Comparison of ENCODE assay signal across 8 cellular contexts in genomic region chr1:179039502-179040174, GRCh38. TPM values are rescaled to one million over a fixed set of nuclear protein-coding genes. Genes with fewer than 3 reads are reported as not detected.
A peak's percentile ranks its signal among the peaks of the same experiment; 100 is the strongest.
DNase-seq lines count a peak whose midpoint lies in the region; ATAC-seq, FAIRE-seq and TF ChIP-seq lines count a peak whose summit lies in the region.
"Not testable (repeated sequence)": the region's sequence is repeated elsewhere in the genome, so short reads cannot be mapped to it uniquely, and the experiment has no call there.

No MANE protein-coding gene starts in this region.

- POLR2A ChIA-PET in CD4-positive, alpha-beta T cell (lab: Charles Lee); activated naive CD8-positive, alpha-beta T cell treated with anti-CD3 and anti-CD28 coated beads, Interleukin-2, amount 10 ng/mL, durations not matched to agents 7 days and 5 days (lab: Charles Lee); HepG2 (lab: Yijun Ruan, JAX): not testable (repeated sequence)
- POLR2A ChIA-PET in OCI-LY7 (lab: Charles Lee): interaction anchor here (1.0 to 4.5 kb wide), 6 partner anchors 9 to 460 kb away, joined by 3 to 49 read pairs (median 4); no protein-coding TSS in a partner anchor

- not testable (repeated sequence) for BruUV-seq in OCI-LY7 (replicated peaks; lab: Mats Ljungman, UMichigan); mammary epithelial cell (replicated peaks; lab: Mats Ljungman, UMichigan); HepG2 (replicated peaks; lab: Mats Ljungman, UMichigan)

- dilution Hi-C loops in mammary epithelial cell (cut with HindIII; ENCODE audit: low sequenced_read_pairs): not testable (repeated sequence)

- not testable (repeated sequence) for H3K9me3 Mint-ChIP-seq in CD4-positive, alpha-beta T cell; activated CD4-positive, alpha-beta T cell treated with anti-CD3 and anti-CD28 coated beads, Interleukin-2, amount 10 ng/mL, durations not matched to agents 24 days and 14 days; activated naive CD8-positive, alpha-beta T cell treated with anti-CD3 and anti-CD28 coated beads, Interleukin-2, amount 10 ng/mL, durations not matched to agents 7 days and 5 days; progenitor cell of endocrine pancreas (ENCODE audit: low read depth)

- not testable (repeated sequence) for H3K27me3 ChIP-seq in CD4-positive, alpha-beta T cell (ENCODE audit: control insufficient read depth, insufficient read depth, low read length); mammary epithelial cell (ENCODE audit: insufficient read depth, low read length); HepG2 (ENCODE audit: control insufficient read depth in 1 of 2, insufficient read depth in 2 of 2, low read length in 2 of 2)

- H3K9ac ChIP-seq in mammary epithelial cell (ENCODE audit: insufficient read depth, low read length); HepG2 (ENCODE audit: insufficient read depth, low read depth, low read length): not testable (repeated sequence)

- H3K79me2 ChIP-seq in OCI-LY7 (ENCODE audit: insufficient read depth, low read depth, low read length) (peaks cover 50% of the 10 kb centered on the region), mammary epithelial cell (ENCODE audit: insufficient read depth, low read length) (peaks cover 76% of the 10 kb centered on the region), HepG2 (ENCODE audit: insufficient read depth, low read length) (peaks cover 47% of the 10 kb centered on the region)

- peaks cover 21% of the 10 kb centered on the region for H3K36me3 ChIP-seq in OCI-LY7 (ENCODE audit: insufficient read depth, low read length)
- H3K36me3 ChIP-seq in mammary epithelial cell (ENCODE audit: insufficient read depth, low read length); HepG2 (replicated peaks in 1 of 2; ENCODE audit: control insufficient read depth in 1 of 2, insufficient read depth in 2 of 2, low read length in 2 of 2): not testable (repeated sequence)

- H3K4me2 ChIP-seq in OCI-LY7 (ENCODE audit: low read length) (peak overlapping the region; percentile 47), mammary epithelial cell (ENCODE audit: insufficient read depth, low read depth, low read length) (peak overlapping the region; percentile 82)
- H3K4me2 ChIP-seq in HepG2 (ENCODE audit: low read depth, low read length): not testable (repeated sequence)

- peaks cover 49% of the 10 kb centered on the region for H3K4me1 ChIP-seq in OCI-LY7 (ENCODE audit: insufficient read depth, low read length, poor library complexity, severe bottlenecking)
- peaks cover 30% of the 10 kb centered on the region for H3K4me1 ChIP-seq in mammary epithelial cell (ENCODE audit: insufficient read depth, low read length)
- peaks cover 45% of the 10 kb centered on the region for H3K4me1 ChIP-seq in HepG2 (ENCODE audit: insufficient read depth, low read length)

- TF ChIP-seq POLR2A in HepG2 (IDR thresholded peaks at IDR 0.05; ENCODE audit: insufficient read depth in 1 of 2, low read depth in 2 of 2, low read length in 2 of 2): not testable (repeated sequence)

- FAIRE-seq in HepG2 (lab: Jason Lieb, UNC): not testable (repeated sequence)

- ATAC-seq in CD4-positive, alpha-beta T cell (ENCODE audit: poor library complexity); activated naive CD8-positive, alpha-beta T cell treated with anti-CD3 and anti-CD28 coated beads, Interleukin-2, amount 10 ng/mL, durations not matched to agents 7 days and 5 days (ENCODE audit: low read depth): not testable (repeated sequence)
- ATAC-seq in Right ventricle myocardium superior (ENCODE audit: poor library complexity) (peak; percentile 54), HepG2 (peak; percentile 72)

- not testable (repeated sequence) for TF ChIP-seq EP300 in HepG2 (IDR thresholded peaks at IDR 0.05; ENCODE audit: low read depth in 2 of 2, low read length in 2 of 2); HepG2 (CRISPR knock-in tag; IDR thresholded peaks at IDR 0.05; ENCODE audit: borderline replicate concordance)

- not testable (repeated sequence) for DNase-seq in CD4-positive, alpha-beta T cell; OCI-LY7 (ENCODE audit: low spot score); activated CD4-positive, alpha-beta T cell treated with anti-CD3 and anti-CD28 coated beads, Interleukin-2, amount 10 ng/mL, durations not matched to agents 24 days and 14 days; activated naive CD8-positive, alpha-beta T cell treated with anti-CD3 and anti-CD28 coated beads, Interleukin-2, amount 10 ng/mL, durations not matched to agents 7 days and 5 days; mammary epithelial cell; Right ventricle myocardium superior; HepG2 (ENCODE audit: low spot score); progenitor cell of endocrine pancreas (ENCODE audit: low spot score, unreplicated experiment)

- not testable (repeated sequence) for H3K27me3 Mint-ChIP-seq in CD4-positive, alpha-beta T cell; activated CD4-positive, alpha-beta T cell treated with anti-CD3 and anti-CD28 coated beads, Interleukin-2, amount 10 ng/mL, durations not matched to agents 24 days and 14 days; activated naive CD8-positive, alpha-beta T cell treated with anti-CD3 and anti-CD28 coated beads, Interleukin-2, amount 10 ng/mL, durations not matched to agents 7 days and 5 days; progenitor cell of endocrine pancreas

- intact Hi-C loops in CD4-positive, alpha-beta T cell (cut with DNase I, micrococcal nuclease); mammary epithelial cell (cut with micrococcal nuclease); Right ventricle myocardium superior (cut with DNase I); HepG2 (cut with micrococcal nuclease; ENCODE audit: unreplicated experiment): not testable (repeated sequence)
- intact Hi-C loops in OCI-LY7 (cut with micrococcal nuclease; ENCODE audit: unreplicated experiment): loop anchor here (1.0 to 10.0 kb wide), 2 partner anchors 42 to 915 kb away; partner anchors contain the start of gene CEP350
- intact Hi-C loops in activated CD4-positive, alpha-beta T cell treated with anti-CD3 and anti-CD28 coated beads, Interleukin-2, amount 10 ng/mL, durations not matched to agents 24 days and 14 days (cut with micrococcal nuclease): loop anchor here (5.0 kb wide), 1 partner anchor 838 kb away; the partner anchor contains the start of gene TOR1AIP2

- H3K27ac Mint-ChIP-seq in CD4-positive, alpha-beta T cell: peak overlapping the region; percentile 56
- H3K27ac Mint-ChIP-seq in activated CD4-positive, alpha-beta T cell treated with anti-CD3 and anti-CD28 coated beads, Interleukin-2, amount 10 ng/mL, durations not matched to agents 24 days and 14 days: peak overlapping the region; percentile 10
- peak overlapping the region; percentile 69 for H3K27ac Mint-ChIP-seq in activated naive CD8-positive, alpha-beta T cell treated with anti-CD3 and anti-CD28 coated beads, Interleukin-2, amount 10 ng/mL, durations not matched to agents 7 days and 5 days
- peak overlapping the region; percentile 53 for H3K27ac Mint-ChIP-seq in progenitor cell of endocrine pancreas

- in situ Hi-C loops in mammary epithelial cell (cut with MboI; ENCODE audit: low sequenced_read_pairs in 2 of 2); HepG2 (cut with HindIII; ENCODE audit: extremely low pct_ligation_motif_present, low pct_unique_long_range_greater_than_20kb): not testable (repeated sequence)

- H3K4me1 Mint-ChIP-seq in CD4-positive, alpha-beta T cell (ENCODE audit: low read depth): peaks cover 49% of the 10 kb centered on the region
- peaks cover 39% of the 10 kb centered on the region for H3K4me1 Mint-ChIP-seq in activated CD4-positive, alpha-beta T cell treated with anti-CD3 and anti-CD28 coated beads, Interleukin-2, amount 10 ng/mL, durations not matched to agents 24 days and 14 days
- H3K4me1 Mint-ChIP-seq in activated naive CD8-positive, alpha-beta T cell treated with anti-CD3 and anti-CD28 coated beads, Interleukin-2, amount 10 ng/mL, durations not matched to agents 7 days and 5 days: peaks cover 41% of the 10 kb centered on the region
- peaks cover 11% of the 10 kb centered on the region for H3K4me1 Mint-ChIP-seq in progenitor cell of endocrine pancreas (ENCODE audit: low read depth)

- H3K4me3 ChIP-seq in OCI-LY7 (ENCODE audit: low read depth, low read length, poor library complexity, severe bottlenecking); mammary epithelial cell (replicated peaks in 1 of 3; ENCODE audit: insufficient read depth in 1 of 3, low read depth in 2 of 3, low read length in 3 of 3); HepG2 (replicated peaks in 1 of 3; ENCODE audit: insufficient read depth in 1 of 3, low read depth in 2 of 3, low read length in 3 of 3): not testable (repeated sequence)

- WGBS in mammary epithelial cell (ENCODE audit: low coverage, missing lambda C conversion rate): 87% methylated on average over 6 of the region's 9 CpGs
- 59% methylated on average over 6 of the region's 9 CpGs for WGBS in HepG2 (ENCODE audit: low lambda C conversion rate)

- not testable (repeated sequence) for TF ChIP-seq RAD21 in HepG2 (CRISPR knock-in tag; IDR thresholded peaks at IDR 0.05)

- H3K9me3 ChIP-seq in CD4-positive, alpha-beta T cell (ENCODE audit: control insufficient read depth, low read length); mammary epithelial cell (replicated peaks; ENCODE audit: insufficient read depth, low read length); HepG2 (ENCODE audit: low read length): not testable (repeated sequence)
- H3K9me3 ChIP-seq in OCI-LY7 (ENCODE audit: low read length): 0 out of 2 replicates have a peak, but pooled peaks cover 12% of the 10 kb centered on the region

- CTCF ChIA-PET in CD4-positive, alpha-beta T cell (lab: Charles Lee); OCI-LY7 (lab: Charles Lee; ENCODE audit: unreplicated experiment); mammary epithelial cell (lab: Charles Lee; ENCODE audit: low non-redundant PET); HepG2 (lab: Yijun Ruan, JAX; ENCODE audit: low intra/inter-chr PET ratio, low total read pairs): not testable (repeated sequence)

- H4K20me1 ChIP-seq in OCI-LY7 (ENCODE audit: insufficient read depth, low read length); mammary epithelial cell (ENCODE audit: insufficient read depth, low read length); HepG2 (ENCODE audit: insufficient read depth, low read length): not testable (repeated sequence)

- not testable (repeated sequence) for H3K27ac ChIP-seq in CD4-positive, alpha-beta T cell (ENCODE audit: low read depth, low read length); mammary epithelial cell (ENCODE audit: insufficient read depth, low read depth, low read length)
- peak overlapping the region; percentile 78 for H3K27ac ChIP-seq in OCI-LY7 (ENCODE audit: low read depth, low read length, poor library complexity, severe bottlenecking)
- peak overlapping the region; percentile 43 for H3K27ac ChIP-seq in HepG2 (ENCODE audit: extremely low read length, insufficient read depth, low read length)

- H3K4me3 Mint-ChIP-seq in CD4-positive, alpha-beta T cell; activated CD4-positive, alpha-beta T cell treated with anti-CD3 and anti-CD28 coated beads, Interleukin-2, amount 10 ng/mL, durations not matched to agents 24 days and 14 days; activated naive CD8-positive, alpha-beta T cell treated with anti-CD3 and anti-CD28 coated beads, Interleukin-2, amount 10 ng/mL, durations not matched to agents 7 days and 5 days; progenitor cell of endocrine pancreas (ENCODE audit: low read depth): not testable (repeated sequence)

- H3K9me2 ChIP-seq in OCI-LY7 (ENCODE audit: insufficient read depth, low read length): not testable (repeated sequence)

- not testable (repeated sequence) for TF ChIP-seq CTCF in CD4-positive, alpha-beta T cell (IDR thresholded peaks at IDR 0.05); OCI-LY7 (conservative IDR thresholded peaks at IDR 0.05; ENCODE audit: low read length); mammary epithelial cell (conservative IDR thresholded peaks at IDR 0.05 in 1 of 2, IDR thresholded peaks at IDR 0.05 in 1 of 2; ENCODE audit: extremely low read depth in 1 of 2, insufficient read depth in 1 of 2, low read depth in 1 of 2, low read length in 2 of 2); HepG2 (CRISPR knock-in tag; IDR thresholded peaks at IDR 0.05); progenitor cell of endocrine pancreas (IDR thresholded peaks at IDR 0.05; ENCODE audit: unreplicated experiment)

- not testable (repeated sequence) for H2AFZ ChIP-seq in OCI-LY7 (ENCODE audit: low read length); mammary epithelial cell (ENCODE audit: low read depth, low read length); HepG2 (ENCODE audit: low read length)

- peaks cover 17% of the 10 kb centered on the region for H3K36me3 Mint-ChIP-seq in CD4-positive, alpha-beta T cell (ENCODE audit: low read depth)
- not testable (repeated sequence) for H3K36me3 Mint-ChIP-seq in activated CD4-positive, alpha-beta T cell treated with anti-CD3 and anti-CD28 coated beads, Interleukin-2, amount 10 ng/mL, durations not matched to agents 24 days and 14 days (ENCODE audit: low read depth); progenitor cell of endocrine pancreas (ENCODE audit: insufficient read depth)
- peaks cover 10% of the 10 kb centered on the region for H3K36me3 Mint-ChIP-seq in activated naive CD8-positive, alpha-beta T cell treated with anti-CD3 and anti-CD28 coated beads, Interleukin-2, amount 10 ng/mL, durations not matched to agents 7 days and 5 days

RNA-seq across cellular contexts. Expression of gene FAM20B, which starts 13.9 kb away (rescaled TPM):
- total RNA-seq in CD4-positive, alpha-beta T cell: 10 to 100 TPM; 12.1 to 12.9 TPM
- total RNA-seq in OCI-LY7 (2014; rRNA removed; shearing (Covaris generic)): 16.6 and 17.1 TPM in 2 replicates
- total RNA-seq in OCI-LY7 (2022) (36.5 and 37.7 TPM in 2 replicates), mammary epithelial cell (10 to 100 TPM; 36.8 to 44.3 TPM), Right ventricle myocardium superior (50.2 TPM), HepG2 (2016; rRNA removed; fragmentation: Illumina TruSeq; extraction: Trizol) (26.9 and 34.3 TPM in 2 replicates), progenitor cell of endocrine pancreas (39.9 and 42.9 TPM in 2 replicates)
- total RNA-seq in activated CD4-positive, alpha-beta T cell treated with anti-CD3 and anti-CD28 coated beads, Interleukin-2, amount 10 ng/mL, durations not matched to agents 24 days and 14 days: 40.4 and 45.2 TPM in 2 replicates
- 10 to 100 TPM; 35.0 to 37.1 TPM for total RNA-seq in activated naive CD8-positive, alpha-beta T cell treated with anti-CD3 and anti-CD28 coated beads, Interleukin-2, amount 10 ng/mL, durations not matched to agents 7 days and 5 days
- polyA plus RNA-seq in mammary epithelial cell (18.8 TPM), HepG2 (2011; rRNA removed) (13.4 and 13.8 TPM in 2 replicates)
- 33.1 TPM for polyA minus RNA-seq in mammary epithelial cell
- 17.9 and 21.4 TPM in 2 replicates for total RNA-seq in HepG2 (2016; cell fraction: cytosol; rRNA removed; fragmentation: Illumina TruSeq; extraction: Trizol; ENCODE audit: low read depth)
- 29.6 and 30.0 TPM in 2 replicates for total RNA-seq in HepG2 (2016; cell fraction: insoluble cytoplasmic fraction; rRNA removed; fragmentation: Illumina TruSeq; extraction: Trizol)
- total RNA-seq in HepG2 (2016; cell fraction: membrane; rRNA removed; fragmentation: Illumina TruSeq; extraction: Trizol): 27.6 and 35.5 TPM in 2 replicates
- 19.6 and 20.8 TPM in 2 replicates for total RNA-seq in HepG2 (2016; cell fraction: nucleus; rRNA removed; fragmentation: Illumina TruSeq; extraction: Trizol)
- polyA plus RNA-seq in HepG2 (2011; cell fraction: cytosol; rRNA removed): 10.4 and 13.6 TPM in 2 replicates
- 4.9 and 6.1 TPM in 2 replicates for polyA plus RNA-seq in HepG2 (2011; cell fraction: nucleus; rRNA removed)
- polyA plus RNA-seq in HepG2 (2012): 15.3 and 18.2 TPM in 2 replicates
- polyA plus RNA-seq in HepG2 (2016; cell fraction: cytosol; fragmentation: Illumina TruSeq; extraction: Trizol; ENCODE audit: low read depth): 4.5 and 5.0 TPM in 2 replicates
- polyA plus RNA-seq in HepG2 (2016; cell fraction: insoluble cytoplasmic fraction; fragmentation: Illumina TruSeq; extraction: Trizol; ENCODE audit: low read depth): 22.3 and 22.7 TPM in 2 replicates
- polyA plus RNA-seq in HepG2 (2016; cell fraction: membrane; fragmentation: Illumina TruSeq; extraction: Trizol; ENCODE audit: low read depth): 15.3 and 16.4 TPM in 2 replicates
- 19.1 and 20.1 TPM in 2 replicates for polyA plus RNA-seq in HepG2 (2016; cell fraction: nucleus; fragmentation: Illumina TruSeq; extraction: Trizol; ENCODE audit: insufficient read depth, low read depth)
- polyA minus RNA-seq in HepG2 (2011; rRNA and poly(A)+ RNA removed; ENCODE audit: low replicate concordance): 35.0 and 64.9 TPM in 2 replicates
- polyA minus RNA-seq in HepG2 (2011; cell fraction: cytosol; rRNA and poly(A)+ RNA removed): 19.3 and 22.5 TPM in 2 replicates
- 13.1 and 15.4 TPM in 2 replicates for polyA minus RNA-seq in HepG2 (2011; cell fraction: nucleus; rRNA and poly(A)+ RNA removed)

RNA-seq across cellular contexts. Expression of gene TOR3A, which starts 42.2 kb away (rescaled TPM):
- 10 to 100 TPM; 17.2 TPM for total RNA-seq in CD4-positive, alpha-beta T cell
- 32.9 and 49.0 TPM in 2 replicates for total RNA-seq in OCI-LY7 (2014; rRNA removed; shearing (Covaris generic))
- total RNA-seq in OCI-LY7 (2022) (66.7 and 67.4 TPM in 2 replicates), mammary epithelial cell (10 to 100 TPM; 33.5 to 38.0 TPM), Right ventricle myocardium superior (10.1 TPM), HepG2 (2016; rRNA removed; fragmentation: Illumina TruSeq; extraction: Trizol) (21.2 and 28.4 TPM in 2 replicates), progenitor cell of endocrine pancreas (27.4 and 27.9 TPM in 2 replicates)
- total RNA-seq in activated CD4-positive, alpha-beta T cell treated with anti-CD3 and anti-CD28 coated beads, Interleukin-2, amount 10 ng/mL, durations not matched to agents 24 days and 14 days: 41.6 and 44.3 TPM in 2 replicates
- total RNA-seq in activated naive CD8-positive, alpha-beta T cell treated with anti-CD3 and anti-CD28 coated beads, Interleukin-2, amount 10 ng/mL, durations not matched to agents 7 days and 5 days: 10 to 100 TPM; 41.5 to 45.1 TPM
- polyA plus RNA-seq in mammary epithelial cell (34.9 TPM), HepG2 (2011; rRNA removed) (14.7 and 19.0 TPM in 2 replicates)
- 96.3 TPM for polyA minus RNA-seq in mammary epithelial cell
- 7.9 and 11.8 TPM in 2 replicates for total RNA-seq in HepG2 (2016; cell fraction: cytosol; rRNA removed; fragmentation: Illumina TruSeq; extraction: Trizol; ENCODE audit: low read depth)
- 19.8 and 28.6 TPM in 2 replicates for total RNA-seq in HepG2 (2016; cell fraction: insoluble cytoplasmic fraction; rRNA removed; fragmentation: Illumina TruSeq; extraction: Trizol)
- total RNA-seq in HepG2 (2016; cell fraction: membrane; rRNA removed; fragmentation: Illumina TruSeq; extraction: Trizol): 19.8 and 22.1 TPM in 2 replicates
- 31.0 and 31.1 TPM in 2 replicates for total RNA-seq in HepG2 (2016; cell fraction: nucleus; rRNA removed; fragmentation: Illumina TruSeq; extraction: Trizol)
- 13.8 and 15.5 TPM in 2 replicates for polyA plus RNA-seq in HepG2 (2011; cell fraction: cytosol; rRNA removed)
- 14.5 and 18.5 TPM in 2 replicates for polyA plus RNA-seq in HepG2 (2011; cell fraction: nucleus; rRNA removed)
- polyA plus RNA-seq in HepG2 (2012): 19.9 and 27.3 TPM in 2 replicates
- polyA plus RNA-seq in HepG2 (2016; cell fraction: cytosol; fragmentation: Illumina TruSeq; extraction: Trizol; ENCODE audit: low read depth): 9.2 and 13.1 TPM in 2 replicates
- polyA plus RNA-seq in HepG2 (2016; cell fraction: insoluble cytoplasmic fraction; fragmentation: Illumina TruSeq; extraction: Trizol; ENCODE audit: low read depth): 22.9 and 23.5 TPM in 2 replicates
- 16.3 and 19.2 TPM in 2 replicates for polyA plus RNA-seq in HepG2 (2016; cell fraction: membrane; fragmentation: Illumina TruSeq; extraction: Trizol; ENCODE audit: low read depth)
- polyA plus RNA-seq in HepG2 (2016; cell fraction: nucleus; fragmentation: Illumina TruSeq; extraction: Trizol; ENCODE audit: insufficient read depth, low read depth): 57.8 and 63.2 TPM in 2 replicates
- 37.3 and 96.0 TPM in 2 replicates for polyA minus RNA-seq in HepG2 (2011; rRNA and poly(A)+ RNA removed; ENCODE audit: low replicate concordance)
- polyA minus RNA-seq in HepG2 (2011; cell fraction: cytosol; rRNA and poly(A)+ RNA removed): 9.6 and 11.3 TPM in 2 replicates
- polyA minus RNA-seq in HepG2 (2011; cell fraction: nucleus; rRNA and poly(A)+ RNA removed): 7.3 and 11.7 TPM in 2 replicates

Comparison
In these comparisons a context has a peak if more than half of its experiments do, and no peak if none do; other contexts are left out.
1. H3K27ac Mint-ChIP-seq: peak in every context shown above with its lines; median percentile 69 in activated naive CD8-positive, alpha-beta T cell treated with anti-CD3 and anti-CD28 coated beads, Interleukin-2, amount 10 ng/mL, durations not matched to agents 7 days and 5 days; 56 in CD4-positive, alpha-beta T cell; 53 in progenitor cell of endocrine pancreas; 10 in activated CD4-positive, alpha-beta T cell treated with anti-CD3 and anti-CD28 coated beads, Interleukin-2, amount 10 ng/mL, durations not matched to agents 24 days and 14 days.